In the genomic region with DNA sequence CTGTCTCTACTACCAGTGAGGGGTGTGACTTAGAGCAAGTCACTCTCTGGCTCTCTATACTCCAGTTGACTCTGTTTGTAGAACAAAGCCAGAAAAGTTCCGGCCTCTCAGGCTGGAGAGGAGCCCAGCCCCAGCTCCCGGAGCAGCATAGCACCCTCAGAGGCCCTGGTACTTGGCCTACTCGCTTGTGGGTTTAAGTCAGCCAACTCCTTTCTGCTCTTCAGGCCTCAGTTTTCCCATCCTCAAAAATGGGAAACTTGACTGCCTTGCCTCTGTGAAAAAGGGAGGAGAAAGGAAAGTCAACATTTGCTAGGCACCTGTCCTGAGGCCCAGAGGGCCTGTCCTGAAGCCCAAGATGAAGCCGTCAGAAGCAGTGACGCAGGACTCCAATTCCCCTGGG, we compare ENCODE assay signal across 15 cellular contexts. TPM values are rescaled to one million over a fixed set of nuclear protein-coding genes. Genes with fewer than 3 reads are reported as not detected.
DNase-seq lines count a peak whose midpoint lies in the region; ATAC-seq and TF ChIP-seq lines count a peak whose summit lies in the region.
"Had no signal": no experiment of that assay in that cellular context is flagged by ENCODE, and none has a peak within 500 bp of the region (broad histone marks: within the 10 kb centered on the region; RNA-seq: fewer than 3 reads in every experiment).

No MANE protein-coding gene starts in this region.

- no peak for TF ChIP-seq EP300 in stomach (IDR thresholded peaks at IDR 0.05)

- H3K4me1 Mint-ChIP-seq in activated T-cell treated with anti-CD3 and anti-CD28 coated beads, Interleukin-2, amount 50 U/mL, for 72 hours (ENCODE audit: low read depth) = peaks cover 8% of the 10 kb centered on the region

- intact Hi-C loops in stomach (cut with DNase I; ENCODE audit: low total_unique reads) = no loop called here

- WGBS in stomach, 5 donors = 44 to 58% (median 54%) methylated on average over 5 of the region's 5 CpGs

- no peak for ATAC-seq in activated T-cell treated with anti-CD3 and anti-CD28 coated beads, Interleukin-2, amount 50 U/mL, for 72 hours (replicated peaks in 1 of 2)

- no peaks in the 10 kb centered on the region for H3K9me3 ChIP-seq in stomach

- in situ Hi-C loops in brain microvascular endothelial cell (cut with HindIII; ENCODE audit: low pct_ligation_motif_present, low sequenced_read_pairs) = no loop called here

- H3K4me3 Mint-ChIP-seq in activated T-cell treated with anti-CD3 and anti-CD28 coated beads, Interleukin-2, amount 50 U/mL, for 72 hours = peak overlapping the region; percentile 78 to 80

- no peak overlapping the region for H3K27ac Mint-ChIP-seq in activated T-cell treated with anti-CD3 and anti-CD28 coated beads, Interleukin-2, amount 50 U/mL, for 72 hours
- H3K27ac Mint-ChIP-seq: activated naive CD4-positive, alpha-beta T cell treated with anti-CD3 and anti-CD28 coated beads, Interleukin-2, amount 10 ng/mL, durations not matched to agents 7 days and 5 days had no signal

- H3K36me3 Mint-ChIP-seq in activated T-cell treated with anti-CD3 and anti-CD28 coated beads, Interleukin-2, amount 50 U/mL, for 72 hours (ENCODE audit: insufficient read depth in 2 of 2) = no peaks in the 10 kb centered on the region
- H3K36me3 Mint-ChIP-seq: activated naive CD4-positive, alpha-beta T cell treated with anti-CD3 and anti-CD28 coated beads, Interleukin-2, amount 10 ng/mL, durations not matched to agents 7 days and 5 days had no signal

- H3K27me3 Mint-ChIP-seq in activated T-cell treated with anti-CD3 and anti-CD28 coated beads, Interleukin-2, amount 50 U/mL, for 72 hours (ENCODE audit: low read depth) = peaks cover 22% of the 10 kb centered on the region

- H3K27ac ChIP-seq in brain microvascular endothelial cell = no peak overlapping the region
- peak overlapping the region; percentile 69 for H3K27ac ChIP-seq in layer of hippocampus (ENCODE audit: low read depth, low read length)
- no peak overlapping the region for H3K27ac ChIP-seq in stomach
- H3K27ac ChIP-seq: epithelial cell of prostate had no signal

- H3K4me3 ChIP-seq in brain microvascular endothelial cell (ENCODE audit: low read depth, low read length) (peak overlapping the region; percentile 60), stomach (peak overlapping the region in 3 of 4 donors; percentile 30 to 52 (median 35))

- H3K36me3 ChIP-seq in brain microvascular endothelial cell (replicated peaks) = no peaks in the 10 kb centered on the region
- no peaks in the 10 kb centered on the region for H3K36me3 ChIP-seq in stomach

- H3K27me3 ChIP-seq in brain microvascular endothelial cell (replicated peaks) (no peaks in the 10 kb centered on the region), layer of hippocampus (ENCODE audit: control insufficient read depth, insufficient read depth, low read length) (no peaks in the 10 kb centered on the region), stomach (peaks cover 0 to 46% (median 25%) of the 10 kb centered on the region in 3 donors)

- DNase-seq in activated T-cell treated with anti-CD3 and anti-CD28 coated beads, Interleukin-2, amount 50 U/mL, for 72 hours = no peak
- DNase-seq in activated T-cell treated with anti-CD3 and anti-CD28 coated beads, Interleukin-2, amount 50 U/mL, for 48 hours = no peak
- no peak for DNase-seq in brain microvascular endothelial cell
- no peak for DNase-seq in stomach
- no peak for DNase-seq in OCI-M2 (lab: John Stamatoyannopoulos, UW; ENCODE audit: unreplicated experiment)
- no peak for DNase-seq in MV-4-11 (lab: John Stamatoyannopoulos, UW)
- no peak for DNase-seq in Kasumi-1 (lab: John Stamatoyannopoulos, UW)
- DNase-seq: activated CD4-positive, alpha-beta T cell treated with anti-CD3 and anti-CD28 coated beads for 1 hour; activated naive CD4-positive, alpha-beta T cell treated with anti-CD3 and anti-CD28 coated beads, Interleukin-2, amount 10 ng/mL, durations not matched to agents 7 days and 5 days; GF-D8; stimulated activated naive CD4-positive, alpha-beta T cell had no signal

- H3K4me1 ChIP-seq in stomach = peaks cover 11 to 20% (median 14%) of the 10 kb centered on the region in 4 donors

- H3K9me3 Mint-ChIP-seq in activated T-cell treated with anti-CD3 and anti-CD28 coated beads, Interleukin-2, amount 50 U/mL, for 72 hours = no peaks in the 10 kb centered on the region
- H3K9me3 Mint-ChIP-seq: activated naive CD4-positive, alpha-beta T cell treated with anti-CD3 and anti-CD28 coated beads, Interleukin-2, amount 10 ng/mL, durations not matched to agents 7 days and 5 days had no signal

- TF ChIP-seq CTCF in brain microvascular endothelial cell (IDR thresholded peaks at IDR 0.05; ENCODE audit: low read depth, low read length, missing control alignments) (no peak), stomach (IDR thresholded peaks at IDR 0.05) (no peak)

- no peak for TF ChIP-seq POLR2A in stomach (IDR thresholded peaks at IDR 0.05)

RNA-seq across cellular contexts. Expression of a gene that starts 1.1 kb away (rescaled TPM):
- total RNA-seq in activated T-cell treated with anti-CD3 and anti-CD28 coated beads, Interleukin-2, amount 50 U/mL, for 72 hours = under 1 TPM; 0.07 TPM
- under 1 TPM in 2 of 5 donors, not detected in 3; 0.29 to 0.73 TPM for total RNA-seq in stomach
- under 1 TPM in 1 of 3 donors, not detected in 2; 0.23 TPM for polyA plus RNA-seq in stomach

RNA-seq across cellular contexts. Expression of a gene that starts 29.7 kb away (rescaled TPM):
- total RNA-seq in activated T-cell treated with anti-CD3 and anti-CD28 coated beads, Interleukin-2, amount 50 U/mL, for 72 hours = 10 to 100 TPM; 34.8 to 34.9 TPM
- 100 to 1,000 TPM in 1 of 5 donors, 10 to 100 TPM in 3, 1 to 10 TPM in 1; 7.6 to 134 (median 12.0) TPM for total RNA-seq in stomach
- 1 to 10 TPM; 3.6 to 4.1 (median 3.7) TPM for polyA plus RNA-seq in stomach

RNA-seq across cellular contexts. Expression of a gene that starts 41.7 kb away (rescaled TPM):
- total RNA-seq in activated T-cell treated with anti-CD3 and anti-CD28 coated beads, Interleukin-2, amount 50 U/mL, for 72 hours = under 1 TPM in 1 of 2 donors, not detected in 1; 0.82 TPM
- total RNA-seq in stomach = 10 to 100 TPM in 1 of 5 donors, 1 to 10 TPM in 3, not detected in 1; 1.1 to 23.2 (median 3.0) TPM
- polyA plus RNA-seq in stomach = under 1 TPM in 1 of 3 donors, not detected in 2; 0.05 TPM
- total RNA-seq: lung microvascular endothelial cell, M059J had no signal
